ENCODE assay signal across 17 cellular contexts in the genomic region with DNA sequence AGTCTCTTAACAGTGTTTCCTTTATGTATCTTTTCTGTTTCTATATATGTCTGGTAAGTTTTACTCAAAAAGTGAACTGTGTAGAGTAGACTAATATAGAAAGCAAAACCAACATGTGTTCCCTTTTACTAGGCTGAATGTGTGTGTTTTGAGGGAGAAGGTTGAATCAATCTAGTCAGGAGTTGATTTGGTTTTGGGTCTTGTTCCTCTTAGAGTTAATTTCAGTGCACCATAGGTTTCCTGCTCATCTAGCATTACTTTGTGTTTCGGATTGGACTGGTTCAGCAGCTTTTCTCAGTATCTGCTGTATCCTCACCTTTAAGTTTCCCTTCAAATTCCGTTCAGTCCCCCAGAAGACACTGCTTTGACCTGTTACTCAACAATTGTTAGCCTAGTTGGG. TPM values are rescaled to one million over a fixed set of nuclear protein-coding genes. Genes with fewer than 3 reads are reported as not detected.
DNase-seq lines count a peak whose midpoint lies in the region; ATAC-seq, FAIRE-seq and TF ChIP-seq lines count a peak whose summit lies in the region.
"Had no signal": no experiment of that assay in that cellular context is flagged by ENCODE, and none has a peak within 500 bp of the region (broad histone marks: within the 10 kb centered on the region; RNA-seq: fewer than 3 reads in every experiment).

No MANE protein-coding gene starts in this region.

- H2AFZ ChIP-seq in MM.1S (ENCODE audit: low read length) = peak overlapping the region; percentile 28

- TF ChIP-seq CTCF in MM.1S (IDR thresholded peaks at IDR 0.05; ENCODE audit: low read length) (no peak), coronary artery (IDR thresholded peaks at IDR 0.05) (no peak)

- ATAC-seq in activated naive CD8-positive, alpha-beta T cell treated with anti-CD3 and anti-CD28 coated beads, Interleukin-2, amount 50 U/mL, for 24 hours = no peak
- ATAC-seq in GM21825 (IDR thresholded peaks at IDR 0.05; ENCODE audit: unreplicated experiment) = peak; percentile 63
- ATAC-seq: body of pancreas, WTC11 had no signal

- peak overlapping the region; percentile 33; the same call in 1 of the 2 replicates for H3K9ac ChIP-seq in MM.1S (ENCODE audit: low read length)

- H3K79me2 ChIP-seq in MM.1S (ENCODE audit: low read length) = no peaks in the 10 kb centered on the region

- H4K20me1 ChIP-seq in MM.1S (ENCODE audit: insufficient read depth, low read length) = no peaks in the 10 kb centered on the region

- H3K27me3 Mint-ChIP-seq in activated naive CD8-positive, alpha-beta T cell treated with anti-CD3 and anti-CD28 coated beads, Interleukin-2, amount 50 U/mL, for 24 hours = peaks cover 1% of the 10 kb centered on the region
- H3K27me3 Mint-ChIP-seq in activated naive CD8-positive, alpha-beta T cell treated with anti-CD3 and anti-CD28 coated beads for 36 hours = peaks cover 3% of the 10 kb centered on the region

- H3K9me3 Mint-ChIP-seq in activated naive CD8-positive, alpha-beta T cell treated with anti-CD3 and anti-CD28 coated beads, Interleukin-2, amount 50 U/mL, for 24 hours = peaks cover 22% of the 10 kb centered on the region
- peaks cover 24% of the 10 kb centered on the region for H3K9me3 Mint-ChIP-seq in activated naive CD8-positive, alpha-beta T cell treated with anti-CD3 and anti-CD28 coated beads for 36 hours

- H3K4me1 ChIP-seq in MM.1S (ENCODE audit: low read length) = peaks cover 5% of the 10 kb centered on the region; the same call in 1 of the 2 replicates
- H3K4me1 ChIP-seq: body of pancreas had no signal

- H3K9me2 ChIP-seq in MM.1S (replicated peaks; ENCODE audit: insufficient read depth, low read length) = no peaks in the 10 kb centered on the region

- H3K27ac Mint-ChIP-seq in activated naive CD8-positive, alpha-beta T cell treated with anti-CD3 and anti-CD28 coated beads, Interleukin-2, amount 50 U/mL, for 24 hours = peak overlapping the region; percentile 7
- H3K27ac Mint-ChIP-seq in activated naive CD8-positive, alpha-beta T cell treated with anti-CD3 and anti-CD28 coated beads for 36 hours = no peak overlapping the region
- H3K27ac Mint-ChIP-seq: IgD-negative memory B cell, WTC11 had no signal

- H3K4me1 Mint-ChIP-seq in activated naive CD8-positive, alpha-beta T cell treated with anti-CD3 and anti-CD28 coated beads, Interleukin-2, amount 50 U/mL, for 24 hours = peaks cover 2% of the 10 kb centered on the region
- peaks cover 3% of the 10 kb centered on the region for H3K4me1 Mint-ChIP-seq in activated naive CD8-positive, alpha-beta T cell treated with anti-CD3 and anti-CD28 coated beads for 36 hours
- H3K4me1 Mint-ChIP-seq: WTC11 had no signal

- H3K4me2 ChIP-seq in MM.1S (ENCODE audit: low read depth, low read length) = peak overlapping the region; percentile 78

- H3K27ac ChIP-seq in MM.1S (ENCODE audit: low read length) (peak overlapping the region; percentile 63; the same call in 1 of the 2 replicates), coronary artery (no peak overlapping the region)
- H3K27ac ChIP-seq: body of pancreas had no signal

- peaks cover 15% of the 10 kb centered on the region for H3F3A ChIP-seq in MM.1S (ENCODE audit: insufficient read depth, low read length)

- H3K27me3 ChIP-seq in MM.1S (replicated peaks; ENCODE audit: insufficient read depth, low read length) = no peaks in the 10 kb centered on the region
- H3K27me3 ChIP-seq: body of pancreas had no signal

- peaks cover 2% of the 10 kb centered on the region for H3K36me3 Mint-ChIP-seq in activated naive CD8-positive, alpha-beta T cell treated with anti-CD3 and anti-CD28 coated beads, Interleukin-2, amount 50 U/mL, for 24 hours (ENCODE audit: low read depth)
- H3K36me3 Mint-ChIP-seq in activated naive CD8-positive, alpha-beta T cell treated with anti-CD3 and anti-CD28 coated beads for 36 hours = peaks cover 5% of the 10 kb centered on the region
- H3K36me3 Mint-ChIP-seq: WTC11 had no signal

- DNase-seq in activated naive CD8-positive, alpha-beta T cell treated with anti-CD3 and anti-CD28 coated beads, Interleukin-2, amount 50 U/mL, for 24 hours = no peak
- no peak for DNase-seq in activated naive CD8-positive, alpha-beta T cell treated with anti-CD3 and anti-CD28 coated beads for 36 hours
- DNase-seq in MM.1S (peak; percentile 57), urothelium cell line (ENCODE audit: low spot score) (no peak), coronary artery (ENCODE audit: low spot score) (no peak), DMS153 treated with DMSO at 0.1 percent for 48 hours (lab: John Stamatoyannopoulos, UW; ENCODE audit: unreplicated experiment) (no peak), occipital lobe (lab: John Stamatoyannopoulos, UW) (no peak)
- DNase-seq: body of pancreas; Calu3; kidney glomerular epithelial cell; stimulated activated CD4-positive, alpha-beta T cell treated with anti-CD3 and anti-CD28 coated beads, Interleukin-2, amount 100 ng/mL, for 24 hours; stimulated activated naive CD4-positive, alpha-beta T cell had no signal

- no peaks in the 10 kb centered on the region for H3K9me3 ChIP-seq in MM.1S (replicated peaks; ENCODE audit: insufficient read depth, low read length)
- H3K9me3 ChIP-seq: body of pancreas had no signal

- no peak overlapping the region for H3K4me3 Mint-ChIP-seq in activated naive CD8-positive, alpha-beta T cell treated with anti-CD3 and anti-CD28 coated beads, Interleukin-2, amount 50 U/mL, for 24 hours
- no peak overlapping the region for H3K4me3 Mint-ChIP-seq in activated naive CD8-positive, alpha-beta T cell treated with anti-CD3 and anti-CD28 coated beads for 36 hours
- H3K4me3 Mint-ChIP-seq: WTC11 had no signal

- no peaks in the 10 kb centered on the region for H3K36me3 ChIP-seq in MM.1S (replicated peaks; ENCODE audit: insufficient read depth, low read length)

- peak overlapping the region; percentile 37 for H3K4me3 ChIP-seq in MM.1S (ENCODE audit: low read length)
- no peak overlapping the region for H3K4me3 ChIP-seq in coronary artery
- H3K4me3 ChIP-seq: body of pancreas had no signal

- peak; percentile 17 for FAIRE-seq in urothelium cell line (lab: Jason Lieb, UNC)
- FAIRE-seq: H1 had no signal

RNA-seq across cellular contexts. Expression of gene TRIM43, which starts 52.0 kb away (rescaled TPM):
- total RNA-seq in activated naive CD8-positive, alpha-beta T cell treated with anti-CD3 and anti-CD28 coated beads for 36 hours = not detected
- total RNA-seq in occipital lobe = not detected
- total RNA-seq: body of pancreas, Calu3, glomerular endothelial cell, H1, WTC11 had no signal

RNA-seq across cellular contexts. Expression of gene TRIM43B, which starts 55.3 kb away (rescaled TPM):
- not detected for total RNA-seq in activated naive CD8-positive, alpha-beta T cell treated with anti-CD3 and anti-CD28 coated beads for 36 hours
- not detected for total RNA-seq in occipital lobe
- total RNA-seq: body of pancreas, Calu3, glomerular endothelial cell, H1, WTC11 had no signal
